14 cellular contexts compared by ENCODE assay signal in the genomic region with DNA sequence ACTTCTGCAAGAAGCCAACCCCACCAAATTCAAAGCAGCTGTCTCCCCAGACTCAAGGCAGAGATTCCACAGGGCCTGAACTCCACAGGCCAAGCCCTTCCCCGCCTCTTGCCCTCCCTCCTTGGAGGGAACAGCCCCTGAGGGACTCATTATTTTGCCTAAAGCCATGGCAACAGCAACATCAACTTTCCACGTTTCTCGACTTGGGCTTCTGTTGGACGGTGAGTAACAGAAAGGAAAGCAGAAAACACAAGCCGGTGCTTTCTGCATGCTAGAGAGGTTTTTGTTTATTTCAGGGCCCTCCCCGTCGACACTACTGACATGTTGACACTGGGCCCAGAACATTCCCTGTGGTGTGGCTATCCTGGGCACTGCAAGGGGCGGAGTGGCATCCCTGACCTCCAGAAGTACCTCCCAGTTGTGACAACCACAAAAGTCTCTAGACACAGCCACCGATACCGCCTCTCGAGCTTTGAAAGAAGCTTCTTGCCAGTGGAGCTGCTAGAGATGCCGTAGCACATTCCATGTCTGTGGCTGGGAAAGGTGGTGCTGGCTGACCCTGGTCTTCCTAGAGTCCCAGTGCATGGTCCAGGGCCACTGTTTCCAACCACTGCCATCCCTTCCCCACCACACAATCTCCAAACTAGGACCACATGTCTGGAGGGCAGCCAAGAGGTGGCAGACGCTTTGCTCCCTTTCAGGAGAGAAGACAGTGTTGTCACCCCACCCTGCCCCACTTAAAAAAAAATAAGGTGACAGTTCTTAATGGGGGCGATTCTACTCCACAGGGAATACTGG. TPM values are rescaled to one million over a fixed set of nuclear protein-coding genes. Genes with fewer than 3 reads are reported as not detected.
DNase-seq lines count a peak whose midpoint lies in the region; FAIRE-seq and TF ChIP-seq lines count a peak whose summit lies in the region.
"Had no signal": no experiment of that assay in that cellular context is flagged by ENCODE, and none has a peak within 500 bp of the region (broad histone marks: within the 10 kb centered on the region; RNA-seq: fewer than 3 reads in every experiment).

No MANE protein-coding gene starts in this region.

- TF ChIP-seq CTCF in liver (IDR thresholded peaks at IDR 0.05; ENCODE audit: low read depth, low read length, missing input control) (no peak), stomach (IDR thresholded peaks at IDR 0.05) (no peak), GM13977 (IDR thresholded peaks at IDR 0.05; ENCODE audit: extremely low read depth, insufficient read depth, missing control alignments) (no peak), Calu3 (IDR thresholded peaks at IDR 0.05; ENCODE audit: unreplicated experiment) (no peak)

- no peak overlapping the region for H3K27ac Mint-ChIP-seq in Calu3 (ENCODE audit: unreplicated experiment)
- H3K27ac Mint-ChIP-seq: GM23338 had no signal

- intact Hi-C loops in stomach (cut with DNase I; ENCODE audit: low total_unique reads) (no loop called here), Calu3 (cut with micrococcal nuclease; ENCODE audit: unreplicated experiment) (no loop called here)

- peaks cover 31% of the 10 kb centered on the region for H3K36me3 Mint-ChIP-seq in Calu3 (ENCODE audit: insufficient read depth, unreplicated experiment)

- H3K27me3 ChIP-seq in liver (ENCODE audit: control insufficient read depth in 4 of 4, insufficient read depth in 4 of 4, low read length in 3 of 4) (no peaks in the 10 kb centered on the region), stomach (no peaks in the 10 kb centered on the region)

- TF ChIP-seq POLR2A in stomach (IDR thresholded peaks at IDR 0.05) = no peak

- H3K27me3 Mint-ChIP-seq in Calu3 (ENCODE audit: unreplicated experiment) = no peaks in the 10 kb centered on the region
- H3K27me3 Mint-ChIP-seq: central memory CD8-positive, alpha-beta T cell had no signal

- no peak overlapping the region for H3K4me3 Mint-ChIP-seq in Calu3 (ENCODE audit: low read depth, unreplicated experiment)
- H3K4me3 Mint-ChIP-seq: central memory CD8-positive, alpha-beta T cell; GM23338 had no signal

- H3K27ac ChIP-seq in liver (ENCODE audit: low read depth in 1 of 2, low read length in 2 of 2) (no peak overlapping the region), stomach (peak overlapping the region in 4 of 5 donors; percentile 64 to 79 (median 72))

- H3K4me3 ChIP-seq in liver (ENCODE audit: low read depth in 1 of 3, low read length in 3 of 3) (no peak overlapping the region), stomach (no peak overlapping the region)
- H3K4me3 ChIP-seq: GM23338 had no signal

- peak; percentile 35 for FAIRE-seq in GM19239 (lab: Jason Lieb, UNC)

- no peak for TF ChIP-seq RAD21 in liver (IDR thresholded peaks at IDR 0.05)

- H3K9me3 ChIP-seq in liver (ENCODE audit: control insufficient read depth in 4 of 4, low read length in 3 of 4) (no peaks in the 10 kb centered on the region), stomach (no peaks in the 10 kb centered on the region)

- in situ Hi-C loops in GM13977 (cut with MboI; ENCODE audit: low pct_unique_long_range_greater_than_20kb, low sequenced_read_pairs, unreplicated experiment) = no loop called here

- no peak overlapping the region for H3K9ac ChIP-seq in liver (ENCODE audit: low read depth in 1 of 2, low read length in 2 of 2)

- H3K9me3 Mint-ChIP-seq in Calu3 (ENCODE audit: low read depth, unreplicated experiment) = no peaks in the 10 kb centered on the region
- H3K9me3 Mint-ChIP-seq: central memory CD8-positive, alpha-beta T cell; GM23338 had no signal

- WGBS in liver = 90% methylated on average over 14 of the region's 14 CpGs
- 63 to 80% (median 76%) methylated on average over 14 of the region's 14 CpGs for WGBS in stomach, 5 donors

- peak; percentile 35 for TF ChIP-seq EP300 in stomach (IDR thresholded peaks at IDR 0.05)

- no peaks in the 10 kb centered on the region for H3K4me1 Mint-ChIP-seq in Calu3 (ENCODE audit: low read depth, unreplicated experiment)
- H3K4me1 Mint-ChIP-seq: central memory CD8-positive, alpha-beta T cell; GM23338 had no signal

- peaks cover 16 to 89% (median 59%) of the 10 kb centered on the region in 4 donors for H3K36me3 ChIP-seq in liver (ENCODE audit: control insufficient read depth in 4 of 4, insufficient read depth in 3 of 4, low read depth in 1 of 4, low read length in 3 of 4)
- peaks cover 81 to 100% (median 100%) of the 10 kb centered on the region in 4 donors for H3K36me3 ChIP-seq in stomach

- no peaks in the 10 kb centered on the region for H3K4me1 ChIP-seq in liver (ENCODE audit: control insufficient read depth in 4 of 4, insufficient read depth in 4 of 4, low read length in 3 of 4)
- peaks cover 0 to 66% (median 26%) of the 10 kb centered on the region in 4 donors for H3K4me1 ChIP-seq in stomach

- BruUV-seq in Calu3 (replicated peaks; lab: Mats Ljungman, UMichigan) = no TSS peak

- DNase-seq in GM19239 (ENCODE audit: insufficient read length, low spot score) (no peak), dedifferentiated amniotic fluid mesenchymal stem cell (ENCODE audit: extremely low spot score) (peak; percentile 76), stomach (no peak), DMS114 treated with DMSO at 0.1 percent for 48 hours (lab: John Stamatoyannopoulos, UW; ENCODE audit: unreplicated experiment) (no peak), GM13977 (ENCODE audit: low spot score) (no peak), Calu3 (no peak)
- no peak for DNase-seq in stimulated activated CD4-positive, alpha-beta T cell treated with anti-CD3 and anti-CD28 coated beads, Interleukin-15, amount 100 ng/mL, for 24 hours
- DNase-seq: activated CD8-positive, alpha-beta memory T cell treated with anti-CD3 and anti-CD28 coated beads, Interleukin-2, amount 50 U/mL, for 48 hours; Kasumi-1; NCI-H524 treated with DMSO at 0.1 percent for 48 hours had no signal

- CTCF ChIA-PET in Calu3 (lab: Charles Lee) = no interaction called here

TF ChIP-seq in liver, 16 proteins besides CTCF, POLR2A, EP300 and RAD21:
- no peak for TF ChIP-seq RXRA (IDR thresholded peaks at IDR 0.05)
- TF ChIP-seq, protein P1, sequence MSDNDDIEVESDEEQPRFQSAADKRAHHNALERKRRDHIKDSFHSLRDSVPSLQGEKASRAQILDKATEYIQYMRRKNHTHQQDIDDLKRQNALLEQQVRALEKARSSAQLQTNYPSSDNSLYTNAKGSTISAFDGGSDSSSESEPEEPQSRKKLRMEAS (IDR thresholded peaks at IDR 0.05) = no peak
- TF ChIP-seq SP1 (IDR thresholded peaks at IDR 0.05) = no peak
- TF ChIP-seq NR2F2 (IDR thresholded peaks at IDR 0.05) = peak; percentile 39
- TF ChIP-seq HNF4A (conservative IDR thresholded peaks at IDR 0.05) = no peak
TF ChIP-seq in liver: peak in this region for 1.

RNA-seq across cellular contexts. Expression of a gene that starts 12.8 kb away (rescaled TPM):
- total RNA-seq in liver = 1 to 10 TPM; 2.1 to 4.2 TPM
- polyA plus RNA-seq in liver = 10 to 100 TPM in 1 of 2 donors, 1 to 10 TPM in 1; 2.8 to 11.4 TPM
- 100 to 1,000 TPM in 1 of 5 donors, 10 to 100 TPM in 4; 27.2 to 143 (median 54.8) TPM for total RNA-seq in stomach
- polyA plus RNA-seq in stomach = 10 to 100 TPM; 34.5 to 50.4 (median 44.0) TPM
- 39.9 and 45.7 TPM in 2 replicates for total RNA-seq in Calu3 (2022)

RNA-seq across cellular contexts. Expression of a gene that starts 22.2 kb away (rescaled TPM):
- total RNA-seq in liver (1 to 10 TPM; 3.6 to 7.7 TPM), stomach (10 to 100 TPM in 3 of 5 donors, 1 to 10 TPM in 2; 3.6 to 60.8 (median 13.8) TPM), Calu3 (2022) (4.3 and 5.5 TPM in 2 replicates)
- polyA plus RNA-seq in liver (1 to 10 TPM; 1.2 to 1.6 TPM), stomach (1 to 10 TPM; 4.3 to 5.0 (median 4.7) TPM)

RNA-seq across cellular contexts. Expression of a gene that starts 23.2 kb away (rescaled TPM):
- total RNA-seq in liver (100 to 1,000 TPM; 127 to 134 TPM), stomach (100 to 1,000 TPM in 4 of 5 donors, 10 to 100 TPM in 1; 22.2 to 474 (median 130) TPM), Calu3 (2022) (133 and 143 TPM in 2 replicates)
- polyA plus RNA-seq in liver (100 to 1,000 TPM; 319 to 394 TPM), stomach (100 to 1,000 TPM; 490 to 524 (median 492) TPM)

RNA-seq across cellular contexts. Expression of a gene that starts 51.1 kb away (rescaled TPM):
- 10 to 100 TPM; 20.2 to 23.3 TPM for total RNA-seq in liver
- polyA plus RNA-seq in liver = 10 to 100 TPM in 1 of 2 donors, 1 to 10 TPM in 1; 10.0 to 21.2 TPM
- total RNA-seq in stomach = 100 to 1,000 TPM in 2 of 5 donors, 10 to 100 TPM in 3; 28.6 to 235 (median 85.9) TPM
- 10 to 100 TPM; 27.7 to 34.4 (median 31.2) TPM for polyA plus RNA-seq in stomach
- 57.0 and 58.4 TPM in 2 replicates for total RNA-seq in Calu3 (2022)

RNA-seq across cellular contexts. Expression of a gene that starts 56.5 kb away (rescaled TPM):
- under 1 TPM; 0.05 to 0.17 TPM for total RNA-seq in liver
- polyA plus RNA-seq in liver = under 1 TPM in 1 of 2 donors, not detected in 1; 0.02 TPM
- under 1 TPM in 1 of 5 donors, not detected in 4; 0.37 TPM for total RNA-seq in stomach
- not detected for polyA plus RNA-seq in stomach
- total RNA-seq in Calu3 (2022) = not detected in 2 replicates
- total RNA-seq: GM23338; T-helper 1 cell treated with Interleukin-12 subunit alpha and Interleukin-12 subunit beta and Interleukin-4 antibody, amounts not matched to agents 30 ng/mL and 1 ng/mL, for 36 hours had no signal
- polyA plus RNA-seq: GM23338 had no signal

Comparison
In these comparisons a context has a peak if more than half of its experiments do, and no peak if none do; other contexts are left out.
1. H3K27ac ChIP-seq: peak in stomach (4 of 5); none in liver (0 of 2).